In genomic region chr17:77119668-77120301, GRCh38 we compare ENCODE assay signal across 20 cellular contexts. TPM values are rescaled to one million over a fixed set of nuclear protein-coding genes. Genes with fewer than 3 reads are reported as not detected.
DNase-seq lines count a peak whose midpoint lies in the region; ATAC-seq and TF ChIP-seq lines count a peak whose summit lies in the region.
"Had no signal": no experiment of that assay in that cellular context is flagged by ENCODE, and none has a peak within 500 bp of the region (broad histone marks: within the 10 kb centered on the region; RNA-seq: fewer than 3 reads in every experiment).

No MANE protein-coding gene starts in this region.

- no peak overlapping the region for H3K4me2 ChIP-seq in mesenchymal stem cell (ENCODE audit: low read length, poor library complexity, severe bottlenecking)

- intact Hi-C loops in heart left ventricle (cut with DNase I), result no loop called here
- intact Hi-C loops in Right ventricle myocardium inferior (cut with DNase I), result no loop called here
- intact Hi-C loops in thyroid gland (cut with DNase I), result no loop called here

- no peak overlapping the region for H3K9ac ChIP-seq in mesenchymal stem cell (ENCODE audit: low read length)

- H3K23ac ChIP-seq in mesenchymal stem cell (ENCODE audit: low read length in 2 of 2), result no peak overlapping the region

- H3K36me3 ChIP-seq in heart left ventricle, result no peaks in the 10 kb centered on the region
- H3K36me3 ChIP-seq in mesenchymal stem cell (ENCODE audit: control insufficient read depth in 1 of 2, insufficient read depth in 2 of 2, low read depth in 1 of 2, low read length in 2 of 2), result no peaks in the 10 kb centered on the region
- no peaks in the 10 kb centered on the region for H3K36me3 ChIP-seq in thyroid gland
- H3K36me3 ChIP-seq: suprapubic skin had no signal

- peak overlapping the region in 1 of 2 experiments; percentile 81 for H3K4ac ChIP-seq in mesenchymal stem cell (ENCODE audit: low read depth in 1 of 2, low read length in 2 of 2)

- H3K79me1 ChIP-seq in mesenchymal stem cell (replicated peaks; ENCODE audit: low read length, poor library complexity, severe bottlenecking), result no peaks in the 10 kb centered on the region

- H4K8ac ChIP-seq in mesenchymal stem cell (ENCODE audit: low read length), result peak overlapping the region; percentile 28

- H2BK12ac ChIP-seq in mesenchymal stem cell (ENCODE audit: low read length in 2 of 2), result peak overlapping the region in 1 of 2 experiments; percentile 88

- H3K9me3 ChIP-seq in heart left ventricle (no peaks in the 10 kb centered on the region), mesenchymal stem cell (ENCODE audit: control insufficient read depth, low read length) (no peaks in the 10 kb centered on the region), thyroid gland (no peaks in the 10 kb centered on the region)
- H3K9me3 ChIP-seq: suprapubic skin had no signal

- no peak overlapping the region for H3K14ac ChIP-seq in mesenchymal stem cell (ENCODE audit: low read length in 2 of 2)

- ATAC-seq in heart left ventricle (no peak), Right ventricle myocardium inferior (no peak), GM19397 (IDR thresholded peaks at IDR 0.05; ENCODE audit: unreplicated experiment) (no peak)
- ATAC-seq: HCT116 had no signal

- H3K27ac ChIP-seq in heart left ventricle (peak overlapping the region; percentile 45 to 93 (median 86)), mesenchymal stem cell (ENCODE audit: low read length, poor library complexity, severe bottlenecking) (no peak overlapping the region), thyroid gland (peak overlapping the region in 2 of 3 donors; percentile 50 to 78)
- H3K27ac ChIP-seq: C4-2B had no signal

- H3K4me3 ChIP-seq in heart left ventricle, result no peak overlapping the region
- no peak overlapping the region for H3K4me3 ChIP-seq in mesenchymal stem cell (ENCODE audit: insufficient read depth in 1 of 2, low read depth in 1 of 2, low read length in 2 of 2)
- H3K4me3 ChIP-seq in thyroid gland (replicated peaks in 1 of 3), result no peak overlapping the region
- H3K4me3 ChIP-seq: suprapubic skin had no signal

- peak overlapping the region in 1 of 2 experiments; percentile 33 for H3K18ac ChIP-seq in mesenchymal stem cell (ENCODE audit: low read depth in 1 of 2, low read length in 2 of 2)

- no peak overlapping the region for H2AFZ ChIP-seq in mesenchymal stem cell (ENCODE audit: low read depth, low read length)

- no peaks in the 10 kb centered on the region for H3K27me3 ChIP-seq in heart left ventricle
- H3K27me3 ChIP-seq in mesenchymal stem cell (ENCODE audit: control insufficient read depth in 1 of 2, insufficient read depth in 1 of 2, low read length in 2 of 2), result no peaks in the 10 kb centered on the region
- no peaks in the 10 kb centered on the region for H3K27me3 ChIP-seq in thyroid gland
- H3K27me3 ChIP-seq: suprapubic skin had no signal

- H2AK5ac ChIP-seq in mesenchymal stem cell (ENCODE audit: low read length, severe bottlenecking), result peak overlapping the region; percentile 97

- peak overlapping the region; percentile 94 for H4K91ac ChIP-seq in mesenchymal stem cell (ENCODE audit: low read length)

- no peak overlapping the region for H2BK15ac ChIP-seq in mesenchymal stem cell (ENCODE audit: low read depth, poor library complexity, severe bottlenecking)

- no peak for TF ChIP-seq POLR2A in heart left ventricle (IDR thresholded peaks at IDR 0.05)
- TF ChIP-seq POLR2A in thyroid gland (IDR thresholded peaks at IDR 0.05), result no peak

- TF ChIP-seq CTCF in heart left ventricle (IDR thresholded peaks at IDR 0.05) (no peak), thyroid gland (IDR thresholded peaks at IDR 0.05) (no peak)

- 74 to 84% (median 81%) methylated on average over 10 of the region's 10 CpGs for WGBS in heart left ventricle, 4 donors
- WGBS in mesenchymal stem cell, result 76% methylated on average over 9 of the region's 10 CpGs
- 84% methylated on average over 10 of the region's 10 CpGs for WGBS in thyroid gland, 2 donors

- DNase-seq in heart left ventricle, result no peak
- no peak for DNase-seq in Right ventricle myocardium inferior (ENCODE audit: missing footprints)
- peak; percentile 63 for DNase-seq in cerebellar cortex (ENCODE audit: low spot score)
- no peak for DNase-seq in mesenchymal stem cell
- no peak for DNase-seq in thyroid gland
- DNase-seq in SKM-1 (lab: John Stamatoyannopoulos, UW; ENCODE audit: unreplicated experiment), result no peak
- no peak for DNase-seq in COLO668 (lab: John Stamatoyannopoulos, UW; ENCODE audit: unreplicated experiment)
- DNase-seq: ACHN; activated CD4-positive, alpha-beta T cell treated with anti-CD3 and anti-CD28 coated beads, Interleukin-2, amount 10 ng/mL, durations not matched to agents 24 days and 14 days; activated effector memory CD4-positive, alpha-beta T cell treated with Interleukin-2 at 50 U/mL for 16 hours; amniotic stem cell; cerebellar nuclear complex; effector CD4-positive, alpha-beta T cell; glutamatergic neuron; MM.1S; NCI-H1930 had no signal

- no peak overlapping the region for H2BK5ac ChIP-seq in mesenchymal stem cell (ENCODE audit: low read depth, low read length, poor library complexity, severe bottlenecking)

- H3K4me1 ChIP-seq in heart left ventricle (peaks cover 7 to 86% (median 59%) of the 10 kb centered on the region in 12 donors), mesenchymal stem cell (ENCODE audit: control insufficient read depth, insufficient read depth, low read depth, low read length) (peaks cover 19% of the 10 kb centered on the region), thyroid gland (peaks cover 0 to 29% of the 10 kb centered on the region in 2 donors)

- H2BK120ac ChIP-seq in mesenchymal stem cell (ENCODE audit: low read depth, low read length), result peak overlapping the region; percentile 30

RNA-seq across cellular contexts. Expression of gene SEC14L1, which starts 21.0 kb away (rescaled TPM):
- total RNA-seq in heart left ventricle (100 to 1,000 TPM in 1 of 9 donors, 10 to 100 TPM in 8; 43.6 to 116 (median 53.7) TPM), Right ventricle myocardium inferior (65.5 TPM), thyroid gland (100 to 1,000 TPM in 2 of 4 donors, 10 to 100 TPM in 2; 57.6 to 287 (median 102) TPM)
- 10 to 100 TPM; 26.6 to 69.5 TPM for polyA plus RNA-seq in heart left ventricle
- 101 TPM for polyA plus RNA-seq in mesenchymal stem cell (2013, experiment 1 of 2)
- polyA plus RNA-seq in mesenchymal stem cell (2013, experiment 2 of 2), result 107 TPM
